ENCODE assay signal across 8 cellular contexts in the genomic region with DNA sequence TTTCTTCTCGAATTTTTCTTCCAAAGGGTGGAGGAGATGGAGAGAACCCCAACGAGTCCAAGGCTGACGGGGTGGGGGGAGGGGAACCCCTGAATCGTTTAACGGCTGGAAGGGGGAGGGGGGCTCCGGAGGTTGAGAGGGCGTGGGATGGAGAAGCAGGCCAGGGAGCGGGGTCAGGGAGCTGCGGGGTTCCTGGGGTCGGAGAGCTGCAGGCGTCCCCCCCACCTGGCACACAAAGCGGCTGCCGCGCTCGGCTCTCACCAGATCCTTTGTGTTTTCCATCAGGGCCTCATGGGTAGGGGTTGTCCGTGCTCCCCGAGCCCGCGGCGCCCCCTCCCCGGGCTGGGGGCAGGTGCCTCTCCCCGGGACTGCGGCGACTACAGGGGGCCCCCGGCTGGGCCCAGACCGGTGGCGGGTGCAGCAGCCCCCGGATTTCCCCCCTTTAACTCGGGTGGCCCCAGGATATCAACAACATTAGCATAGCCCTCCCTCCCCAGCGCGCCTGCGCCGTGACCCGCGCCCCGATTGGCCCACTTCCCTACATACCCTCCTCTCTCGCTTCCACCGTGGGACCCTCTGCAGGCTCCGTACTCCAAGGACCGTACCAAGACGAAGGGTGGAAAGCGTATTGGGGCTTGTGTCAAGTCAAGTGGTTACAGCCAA. TPM values are rescaled to one million over a fixed set of nuclear protein-coding genes. Genes with fewer than 3 reads are reported as not detected.
DNase-seq lines count a peak whose midpoint lies in the region; ATAC-seq and TF ChIP-seq lines count a peak whose summit lies in the region.

TSS of gene MBTD1 (minus strand) at position 476 of the 663 bp plus-strand sequence. CDS start 34,888 bp downstream, outside the sequence.

- ATAC-seq in GM19395 (IDR thresholded peaks at IDR 0.05; ENCODE audit: unreplicated experiment) (peak; percentile 85), HG03558 (IDR thresholded peaks at IDR 0.05; ENCODE audit: extremely low read depth, unreplicated experiment) (peak; percentile 54), right lobe of liver (peak; percentile 80 to 88 (median 83))

- peak within 1 kb of the TSS; percentile 72 to 98 (median 95) for H3K4me3 ChIP-seq in BLaER1 treated with 17β-estradiol and CSF1 and Interleukin-3, amounts not matched to agents 10 nM and 100 nM
- peak within 1 kb of the TSS; percentile 59 to 100 (median 98) for H3K4me3 ChIP-seq in dorsolateral prefrontal cortex
- peak within 1 kb of the TSS; percentile 89 to 99 (median 98) for H3K4me3 ChIP-seq in right lobe of liver

- POLR2A ChIA-PET in activated CD4-positive, alpha-beta memory T cell treated with anti-CD3 and anti-CD28 coated beads for 36 hours (lab: Charles Lee) = no interaction called here

- no peaks in the 10 kb centered on the region for H3K27me3 ChIP-seq in BLaER1 treated with 17β-estradiol and CSF1 and Interleukin-3, amounts not matched to agents 10 nM and 100 nM
- no peaks in the 10 kb centered on the region for H3K27me3 ChIP-seq in dorsolateral prefrontal cortex
- no peaks in the 10 kb centered on the region for H3K27me3 ChIP-seq in right lobe of liver

- peak within 1 kb of the TSS; percentile 96 to 99 (median 98) for H3K9ac ChIP-seq in BLaER1 treated with 17β-estradiol and CSF1 and Interleukin-3, amounts not matched to agents 10 nM and 100 nM

- peak in 2 of 56 donors; percentile 5 to 7 for TF ChIP-seq CTCF in dorsolateral prefrontal cortex (IDR thresholded peaks at IDR 0.05 in 54 of 56, conservative IDR thresholded peaks at IDR 0.05 in 2 of 56; ENCODE audit: low read depth in 1 of 56, partially characterized antibody in 56 of 56)
- TF ChIP-seq CTCF in right lobe of liver (IDR thresholded peaks at IDR 0.05) = no peak

- H3K27ac ChIP-seq in BLaER1 treated with 17β-estradiol and CSF1 and Interleukin-3, amounts not matched to agents 10 nM and 100 nM = peak within 1 kb of the TSS; percentile 93 to 100 (median 98)
- H3K27ac ChIP-seq in dorsolateral prefrontal cortex (peak within 1 kb of the TSS; percentile 95 to 100 (median 99)), right lobe of liver (peak within 1 kb of the TSS; percentile 95 to 97 (median 96))

- no peak for TF ChIP-seq POLR2A in right lobe of liver (IDR thresholded peaks at IDR 0.05)

- H3K9me3 ChIP-seq in BLaER1 treated with 17β-estradiol and CSF1 and Interleukin-3, amounts not matched to agents 10 nM and 100 nM (replicated peaks in 1 of 11) = no peaks in the 10 kb centered on the region
- no peaks in the 10 kb centered on the region for H3K9me3 ChIP-seq in right lobe of liver

- CTCF ChIA-PET in activated CD4-positive, alpha-beta memory T cell treated with anti-CD3 and anti-CD28 coated beads for 36 hours (lab: Charles Lee) = interaction anchor here (1.0 kb wide), 1 partner anchor 106 kb away, joined by 3 read pairs; the partner anchor contains the start of gene NME1

- H3K27me3 Mint-ChIP-seq in activated CD4-positive, alpha-beta memory T cell treated with anti-CD3 and anti-CD28 coated beads for 36 hours = no peaks in the 10 kb centered on the region

- H3K4me1 ChIP-seq in BLaER1 treated with 17β-estradiol and CSF1 and Interleukin-3, amounts not matched to agents 10 nM and 100 nM = peaks cover 48 to 67% (median 52%) of the 10 kb centered on the region in 10 experiments
- H3K4me1 ChIP-seq in right lobe of liver = peaks cover 0 to 50% (median 21%) of the 10 kb centered on the region in 4 donors

- peaks cover 23% of the 10 kb centered on the region for H3K36me3 Mint-ChIP-seq in activated CD4-positive, alpha-beta memory T cell treated with anti-CD3 and anti-CD28 coated beads for 36 hours

- peaks cover 40 to 66% (median 51%) of the 10 kb centered on the region in 11 experiments for H3K36me3 ChIP-seq in BLaER1 treated with 17β-estradiol and CSF1 and Interleukin-3, amounts not matched to agents 10 nM and 100 nM
- peaks cover 0 to 9% (median 0%) of the 10 kb centered on the region in 4 donors for H3K36me3 ChIP-seq in right lobe of liver

- H3K4me1 Mint-ChIP-seq in activated CD4-positive, alpha-beta memory T cell treated with anti-CD3 and anti-CD28 coated beads for 36 hours (ENCODE audit: low read depth) = peaks cover 65% of the 10 kb centered on the region

- WGBS in right lobe of liver (ENCODE audit: insufficient coverage, low coverage, low lambda C conversion rate, missing lambda C conversion rate) = 2% methylated on average over 9 of the region's 42 CpGs

- peak within 1 kb of the TSS; percentile 85 to 97 (median 96) for H3K4me2 ChIP-seq in BLaER1 treated with 17β-estradiol and CSF1 and Interleukin-3, amounts not matched to agents 10 nM and 100 nM

- peak within 1 kb of the TSS; percentile 98 for H3K27ac Mint-ChIP-seq in activated CD4-positive, alpha-beta memory T cell treated with anti-CD3 and anti-CD28 coated beads for 36 hours

- intact Hi-C loops in activated CD4-positive, alpha-beta memory T cell treated with anti-CD3 and anti-CD28 coated beads for 36 hours (cut with micrococcal nuclease) = loop anchor here (1.0 to 2.0 kb wide), 5 partner anchors 15 to 393 kb away; partner anchors contain the start of genes NME2 and TOB1
- intact Hi-C loops in dorsolateral prefrontal cortex (cut with DNase I) (loop anchor here in 1 of 2 donors (5.0 kb wide), 1 partner anchor 92 kb away; the partner anchor contains the start of gene NME2), right lobe of liver (cut with DNase I) (no loop called here)

- H3K9me3 Mint-ChIP-seq in activated CD4-positive, alpha-beta memory T cell treated with anti-CD3 and anti-CD28 coated beads for 36 hours = no peaks in the 10 kb centered on the region

- DNase-seq in NCI-H82 (lab: John Stamatoyannopoulos, UW) (peak; percentile 99), dorsolateral prefrontal cortex (peak; percentile 93 to 98 (median 96)), right lobe of liver (peak; percentile 94 to 96 (median 95))
- peak; percentile 97 for DNase-seq in activated CD4-positive, alpha-beta memory T cell treated with anti-CD3 and anti-CD28 coated beads for 36 hours
- DNase-seq in stimulated activated CD4-positive, alpha-beta T cell treated with anti-CD3 and anti-CD28 coated beads, Interleukin-4, amount 100 ng/mL, for 24 hours = peak; percentile 96

- H4K20me1 ChIP-seq in BLaER1 treated with 17β-estradiol and CSF1 and Interleukin-3, amounts not matched to agents 10 nM and 100 nM = peaks cover 34 to 93% (median 85%) of the 10 kb centered on the region in 11 experiments; a peak in 21 of 22 replicates

- H3K4me3 Mint-ChIP-seq in activated CD4-positive, alpha-beta memory T cell treated with anti-CD3 and anti-CD28 coated beads for 36 hours = peak within 1 kb of the TSS; percentile 83

RNA-seq across cellular contexts. Expression of gene MBTD1, which starts in this region (rescaled TPM):
- 1 to 10 TPM; 7.5 to 7.8 TPM for total RNA-seq in activated CD4-positive, alpha-beta memory T cell treated with anti-CD3 and anti-CD28 coated beads for 36 hours
- total RNA-seq in dorsolateral prefrontal cortex (10 to 100 TPM; 12.7 to 27.7 (median 18.7) TPM), right lobe of liver (1 to 10 TPM; 4.4 to 8.8 (median 7.4) TPM)

Comparison
In these comparisons a context has a peak if more than half of its experiments do, and no peak if none do; other contexts are left out.
1. Peak in every context shown above with its lines: DNase-seq, ATAC-seq, H3K4me3 ChIP-seq and H3K27ac ChIP-seq.